Comparison of ENCODE assay signal across 12 cellular contexts in genomic region chr4:102518703-102519131, GRCh38. TPM values are rescaled to one million over a fixed set of nuclear protein-coding genes. Genes with fewer than 3 reads are reported as not detected.
DNase-seq lines count a peak whose midpoint lies in the region; ATAC-seq and TF ChIP-seq lines count a peak whose summit lies in the region.
"Had no signal": no experiment of that assay in that cellular context is flagged by ENCODE, and none has a peak within 500 bp of the region (broad histone marks: within the 10 kb centered on the region; RNA-seq: fewer than 3 reads in every experiment).

No MANE protein-coding gene starts in this region.

- no peak overlapping the region for H3K4me3 ChIP-seq in left ventricle myocardium inferior
- peak overlapping the region in 1 of 5 donors; percentile 22 for H3K4me3 ChIP-seq in subcutaneous abdominal adipose tissue (ENCODE audit: low read depth in 1 of 5, low read length in 5 of 5)
- H3K4me3 ChIP-seq in sigmoid colon: no peak overlapping the region
- H3K4me3 ChIP-seq: transverse colon had no signal

- no peak overlapping the region for H3K9ac ChIP-seq in subcutaneous abdominal adipose tissue (ENCODE audit: low read length in 5 of 5)

- H3K9me3 ChIP-seq in left ventricle myocardium inferior (replicated peaks) (peaks cover 14% of the 10 kb centered on the region), subcutaneous abdominal adipose tissue (ENCODE audit: control insufficient read depth in 5 of 5, low read length in 5 of 5) (peaks cover 0 to 4% (median 0%) of the 10 kb centered on the region in 5 donors), sigmoid colon (no peaks in the 10 kb centered on the region)

- TF ChIP-seq POLR2A in sigmoid colon (IDR thresholded peaks at IDR 0.05): no peak

- intact Hi-C loops in Right ventricle myocardium superior (cut with DNase I): no loop called here
- intact Hi-C loops in left ventricle myocardium inferior (cut with micrococcal nuclease): no loop called here
- intact Hi-C loops in left ventricle myocardium superior (cut with micrococcal nuclease): no loop called here
- intact Hi-C loops in sigmoid colon (cut with DNase I): no loop called here

- peak overlapping the region; percentile 62 for H3K4me3 Mint-ChIP-seq in activated T-cell treated with anti-CD3 and anti-CD28 coated beads, Interleukin-2, amount 50 U/mL, for 4 hours

- no peaks in the 10 kb centered on the region for H3K27me3 Mint-ChIP-seq in activated T-cell treated with anti-CD3 and anti-CD28 coated beads, Interleukin-2, amount 50 U/mL, for 4 hours (ENCODE audit: low read depth)

- ATAC-seq in Right ventricle myocardium superior (ENCODE audit: poor library complexity) (peak; percentile 72), left ventricle myocardium superior (peak; percentile 73)
- ATAC-seq in activated T-cell treated with anti-CD3 and anti-CD28 coated beads, Interleukin-2, amount 50 U/mL, for 4 hours: peak in 1 of 2 donors; percentile 6
- ATAC-seq: activated CD4-positive, CD25-positive, alpha-beta regulatory T cell treated with anti-CD3 and anti-CD28 coated beads, Interleukin-2, amount 50 U/mL, for 24 hours had no signal

- H3K27ac ChIP-seq in left ventricle myocardium inferior (replicated peaks) (no peak overlapping the region), subcutaneous abdominal adipose tissue (ENCODE audit: low read depth, low read length) (peak overlapping the region; percentile 9), sigmoid colon (no peak overlapping the region)
- H3K27ac ChIP-seq: transverse colon had no signal

- H3K36me3 Mint-ChIP-seq in activated T-cell treated with anti-CD3 and anti-CD28 coated beads, Interleukin-2, amount 50 U/mL, for 4 hours (ENCODE audit: insufficient read depth): peaks cover 59% of the 10 kb centered on the region

- DNase-seq in Right ventricle myocardium superior (no peak), left ventricle myocardium inferior (no peak), left ventricle myocardium superior (no peak), OCI-M2 (lab: John Stamatoyannopoulos, UW; ENCODE audit: unreplicated experiment) (no peak), GOT3 (lab: John Stamatoyannopoulos, UW) (no peak), sigmoid colon (no peak)
- DNase-seq in activated T-cell treated with anti-CD3 and anti-CD28 coated beads, Interleukin-2, amount 50 U/mL, for 4 hours: no peak
- DNase-seq: Kasumi-1; stimulated activated CD4-positive, alpha-beta T cell treated with anti-CD3 and anti-CD28 coated beads, Interleukin-2, amount 100 ng/mL, for 48 hours; transverse colon had no signal

- H3K4me1 Mint-ChIP-seq in activated T-cell treated with anti-CD3 and anti-CD28 coated beads, Interleukin-2, amount 50 U/mL, for 4 hours (ENCODE audit: low read depth): peaks cover 79% of the 10 kb centered on the region

- WGBS in sigmoid colon, 2 donors: 70 to 83% methylated on average over 2 of the region's 2 CpGs

- no peaks in the 10 kb centered on the region for H3K27me3 ChIP-seq in left ventricle myocardium inferior (ENCODE audit: low read depth)
- H3K27me3 ChIP-seq in subcutaneous abdominal adipose tissue (ENCODE audit: control insufficient read depth in 5 of 5, insufficient read depth in 4 of 5, low read length in 5 of 5): no peaks in the 10 kb centered on the region
- H3K27me3 ChIP-seq in sigmoid colon: no peaks in the 10 kb centered on the region
- H3K27me3 ChIP-seq: transverse colon had no signal

- peaks cover 21% of the 10 kb centered on the region for H3K9me3 Mint-ChIP-seq in activated T-cell treated with anti-CD3 and anti-CD28 coated beads, Interleukin-2, amount 50 U/mL, for 4 hours

- no peaks in the 10 kb centered on the region for H3K36me3 ChIP-seq in left ventricle myocardium inferior
- H3K36me3 ChIP-seq in subcutaneous abdominal adipose tissue (ENCODE audit: control insufficient read depth in 5 of 5, insufficient read depth in 5 of 5, low read length in 5 of 5): no peaks in the 10 kb centered on the region
- H3K36me3 ChIP-seq in sigmoid colon: no peaks in the 10 kb centered on the region
- H3K36me3 ChIP-seq: transverse colon had no signal

- TF ChIP-seq CTCF in left ventricle myocardium inferior (IDR thresholded peaks at IDR 0.05; ENCODE audit: borderline replicate concordance) (no peak), sigmoid colon (IDR thresholded peaks at IDR 0.05) (no peak)

- H3K4me1 ChIP-seq in left ventricle myocardium inferior: peaks cover 61% of the 10 kb centered on the region
- peaks cover 4 to 26% (median 13%) of the 10 kb centered on the region in 5 donors for H3K4me1 ChIP-seq in subcutaneous abdominal adipose tissue (ENCODE audit: control insufficient read depth in 5 of 5, insufficient read depth in 5 of 5, low read length in 5 of 5)
- H3K4me1 ChIP-seq in sigmoid colon: peaks cover 0 to 31% (median 25%) of the 10 kb centered on the region in 4 donors

- no peak for TF ChIP-seq EP300 in sigmoid colon (IDR thresholded peaks at IDR 0.05)

RNA-seq across cellular contexts. Expression of gene NFKB1, which starts 17.6 kb away (rescaled TPM):
- 18.9 TPM for total RNA-seq in Right ventricle myocardium superior
- 18.0 TPM for total RNA-seq in left ventricle myocardium inferior
- 100 to 1,000 TPM; 315 to 381 (median 331) TPM for total RNA-seq in activated T-cell treated with anti-CD3 and anti-CD28 coated beads, Interleukin-2, amount 50 U/mL, for 4 hours
- 19.0 TPM for total RNA-seq in left ventricle myocardium superior
- 10 to 100 TPM; 23.5 to 29.4 (median 27.7) TPM for total RNA-seq in sigmoid colon
- polyA plus RNA-seq in sigmoid colon: 10 to 100 TPM; 19.2 to 29.8 (median 20.1) TPM

Comparison
In these comparisons a context has a peak if more than half of its experiments do, and no peak if none do; other contexts are left out.
1. RNA of gene NFKB1, which starts 17.6 kb away (total RNA-seq): 315 to 381 TPM in activated T-cell treated with anti-CD3 and anti-CD28 coated beads, Interleukin-2, amount 50 U/mL, for 4 hours; 23.5 to 29.4 TPM in sigmoid colon, 19.0 TPM in left ventricle myocardium superior (single experiment), 18.9 TPM in Right ventricle myocardium superior (single experiment) and 18.0 TPM in left ventricle myocardium inferior (single experiment); every median in the first group is over 10 times any median in the second.